28 cellular contexts compared by ENCODE assay signal in genomic region chr14:56995010-56995409, GRCh38.
DNase-seq lines count a peak whose midpoint lies in the region; ATAC-seq, FAIRE-seq and TF ChIP-seq lines count a peak whose summit lies in the region.
"Had no signal": no experiment of that assay in that cellular context is flagged by ENCODE, and none has a peak within 500 bp of the region (broad histone marks: within the 10 kb centered on the region; RNA-seq: fewer than 3 reads in every experiment).

No MANE protein-coding gene starts in this region.

- H3K4me2 ChIP-seq in GM23338 (no peak overlapping the region), K562 (ENCODE audit: insufficient read depth, low read length) (no peak overlapping the region)
- H3K4me2 ChIP-seq: BLaER1 treated with 17β-estradiol and CSF1 and Interleukin-3, amounts not matched to agents 10 nM and 100 nM had no signal

- peaks cover 26% of the 10 kb centered on the region for H3K4me1 Mint-ChIP-seq in GM23338
- H3K4me1 Mint-ChIP-seq in naive thymus-derived CD4-positive, alpha-beta T cell, result no peaks in the 10 kb centered on the region
- H3K4me1 Mint-ChIP-seq: IgD-negative memory B cell had no signal

- no TSS peak for BruUV-seq in K562 (replicated peaks; lab: Mats Ljungman, UMichigan)

- peaks cover 2% of the 10 kb centered on the region for H3K27me3 Mint-ChIP-seq in GM23338 (ENCODE audit: insufficient read depth, low read depth, poor library complexity)
- H3K27me3 Mint-ChIP-seq in naive thymus-derived CD4-positive, alpha-beta T cell, result peaks cover 0 to 19% (median 0%) of the 10 kb centered on the region in 5 donors
- H3K27me3 Mint-ChIP-seq: IgD-negative memory B cell had no signal

- DNase-seq in GM23338 (ENCODE audit: low spot score) (no peak), K562 (ENCODE audit: extremely low read depth in 1 of 4, low spot score in 3 of 4) (no peak), left lung (no peak), coronary artery (ENCODE audit: low spot score) (no peak)
- DNase-seq in naive thymus-derived CD4-positive, alpha-beta T cell, result no peak
- DNase-seq: Calu3; CD8-positive, alpha-beta T cell; DMS153; GDM1; H9; Kasumi-1; MG63; NCI-H1092; NCI-H1436; NCI-H187 treated with DMSO at 0.1 percent for 48 hours; NCI-H2227 treated with DMSO at 0.1 percent for 48 hours; NCI-H510A treated with DMSO at 0.1 percent for 48 hours; NCI-H774; NK-92 treated with Interleukin-12 subunit alpha and Interleukin-12 subunit beta, amount 100 ng/mL, for 24 hours had no signal

- CTCF ChIA-PET in K562 (lab: Yijun Ruan, JAX; ENCODE audit: low intra/inter-chr PET ratio), result no interaction called here
- CTCF ChIA-PET in naive thymus-derived CD4-positive, alpha-beta T cell (lab: Charles Lee), result no interaction called here

- H3K9ac ChIP-seq in K562 (ENCODE audit: insufficient read depth in 1 of 2, low read depth in 2 of 2, low read length in 2 of 2), result no peak overlapping the region
- H3K9ac ChIP-seq: BLaER1 treated with 17β-estradiol and CSF1 and Interleukin-3, amounts not matched to agents 10 nM and 100 nM had no signal

- no peaks in the 10 kb centered on the region for H4K20me1 ChIP-seq in GM23338 (replicated peaks; ENCODE audit: insufficient read depth)
- no peaks in the 10 kb centered on the region for H4K20me1 ChIP-seq in K562 (replicated peaks; ENCODE audit: control insufficient read depth, insufficient read depth, low read length)
- H4K20me1 ChIP-seq: BLaER1 treated with 17β-estradiol and CSF1 and Interleukin-3, amounts not matched to agents 10 nM and 100 nM had no signal

- H3K4me1 ChIP-seq in GM23338 (ENCODE audit: insufficient read depth) (peaks cover 27% of the 10 kb centered on the region), K562 (replicated peaks in 1 of 2; ENCODE audit: control insufficient read depth in 2 of 2, insufficient read depth in 2 of 2, low read length in 2 of 2) (peaks cover 0 to 5% of the 10 kb centered on the region in 2 experiments; a peak in 2 of 5 replicates), left lung (no peaks in the 10 kb centered on the region)
- no peaks in the 10 kb centered on the region for H3K4me1 ChIP-seq in naive thymus-derived CD4-positive, alpha-beta T cell (ENCODE audit: control insufficient read depth in 2 of 2, insufficient read depth in 2 of 2, low read length in 2 of 2)
- H3K4me1 ChIP-seq: BLaER1 treated with 17β-estradiol and CSF1 and Interleukin-3, amounts not matched to agents 10 nM and 100 nM; SJSA1 had no signal

- peaks cover 11% of the 10 kb centered on the region; the same call in 2 of the 3 replicates for H3K36me3 Mint-ChIP-seq in GM23338 (ENCODE audit: low read depth)
- no peaks in the 10 kb centered on the region for H3K36me3 Mint-ChIP-seq in naive thymus-derived CD4-positive, alpha-beta T cell
- H3K36me3 Mint-ChIP-seq: CD8-positive, alpha-beta T cell; IgD-negative memory B cell had no signal

- peaks cover 5% of the 10 kb centered on the region for H3K9me2 ChIP-seq in GM23338 (ENCODE audit: insufficient read depth)

- ATAC-seq in GM23338 (no peak), K562 (no peak), left lung (peak; percentile 72), HG03342 (IDR thresholded peaks at IDR 0.05; ENCODE audit: unreplicated experiment) (no peak), HG02610 (IDR thresholded peaks at IDR 0.05; ENCODE audit: unreplicated experiment) (no peak)
- no peak for ATAC-seq in naive thymus-derived CD4-positive, alpha-beta T cell
- ATAC-seq: CD8-positive, alpha-beta T cell; Right ventricle myocardium inferior had no signal

- in situ Hi-C loops in K562 (cut with MboI), result no loop called here

- no peak for FAIRE-seq in K562 (lab: Jason Lieb, UNC)
- FAIRE-seq: GM18507, RCC 7860 had no signal

- TF ChIP-seq RAD21 in Ishikawa (IDR thresholded peaks at IDR 0.05; ENCODE audit: low read depth), result no peak
- no peak for TF ChIP-seq RAD21 in K562 (CRISPR knock-in tag; conservative IDR thresholded peaks at IDR 0.05 in 1 of 2, IDR thresholded peaks at IDR 0.05 in 1 of 2)

- no peak for TF ChIP-seq CTCF in GM23338 (conservative IDR thresholded peaks at IDR 0.05; ENCODE audit: low read depth in 2 of 2)
- TF ChIP-seq CTCF in K562 (IDR thresholded peaks at IDR 0.05 in 2 of 3, conservative IDR thresholded peaks at IDR 0.05 in 1 of 3; ENCODE audit: insufficient read depth in 2 of 3, low read depth in 1 of 3, low read length in 3 of 3), result no peak
- no peak for TF ChIP-seq CTCF in left lung (IDR thresholded peaks at IDR 0.05)
- TF ChIP-seq CTCF in coronary artery (IDR thresholded peaks at IDR 0.05), result no peak

- H3K79me2 ChIP-seq in GM23338 (replicated peaks; ENCODE audit: insufficient read depth), result no peaks in the 10 kb centered on the region
- H3K79me2 ChIP-seq in K562 (ENCODE audit: control insufficient read depth, insufficient read depth, low read length), result peaks cover 12% of the 10 kb centered on the region

- TF ChIP-seq POLR2A in K562 (conservative IDR thresholded peaks at IDR 0.05), result no peak

- no peaks in the 10 kb centered on the region for H3K27me3 ChIP-seq in GM23338 (ENCODE audit: insufficient read depth)
- no peaks in the 10 kb centered on the region for H3K27me3 ChIP-seq in K562 (ENCODE audit: control insufficient read depth in 2 of 2, insufficient read depth in 2 of 2, low read length in 2 of 2)
- H3K27me3 ChIP-seq in left lung, result no peaks in the 10 kb centered on the region
- H3K27me3 ChIP-seq in naive thymus-derived CD4-positive, alpha-beta T cell (ENCODE audit: control insufficient read depth in 2 of 2, insufficient read depth in 2 of 2, low read length in 2 of 2), result no peaks in the 10 kb centered on the region
- H3K27me3 ChIP-seq: BLaER1 treated with 17β-estradiol and CSF1 and Interleukin-3, amounts not matched to agents 10 nM and 100 nM; MG63; SJSA1 had no signal

- H3K4me3 Mint-ChIP-seq in GM23338, result no peak overlapping the region
- H3K4me3 Mint-ChIP-seq in naive thymus-derived CD4-positive, alpha-beta T cell, result no peak overlapping the region
- H3K4me3 Mint-ChIP-seq: CD8-positive, alpha-beta T cell; H9; IgD-negative memory B cell had no signal

- POLR2A ChIA-PET in K562 (lab: Yijun Ruan, JAX), result no interaction called here
- POLR2A ChIA-PET in naive thymus-derived CD4-positive, alpha-beta T cell (lab: Charles Lee), result no interaction called here

- H3K9me3 ChIP-seq in K562 (replicated peaks; ENCODE audit: control insufficient read depth, insufficient read depth, low read depth, low read length) (peaks cover 6% of the 10 kb centered on the region), left lung (peaks cover 0 to 10% of the 10 kb centered on the region in 2 donors)
- H3K9me3 ChIP-seq in naive thymus-derived CD4-positive, alpha-beta T cell (ENCODE audit: control insufficient read depth in 2 of 3, low read length in 3 of 3), result no peaks in the 10 kb centered on the region
- H3K9me3 ChIP-seq: MG63, SJSA1 had no signal

- H3F3A ChIP-seq in GM23338 (replicated peaks; ENCODE audit: low read depth), result no peaks in the 10 kb centered on the region

- H3K4me3 ChIP-seq in GM23338, result no peak overlapping the region
- H3K4me3 ChIP-seq in K562, result no peak overlapping the region
- no peak overlapping the region for H3K4me3 ChIP-seq in left lung
- H3K4me3 ChIP-seq in coronary artery, result no peak overlapping the region
- H3K4me3 ChIP-seq in naive thymus-derived CD4-positive, alpha-beta T cell (ENCODE audit: low read length), result no peak overlapping the region
- H3K4me3 ChIP-seq: BLaER1 treated with 17β-estradiol and CSF1 and Interleukin-3, amounts not matched to agents 10 nM and 100 nM; MG63; SJSA1 had no signal

- H3K27ac ChIP-seq in GM23338 (ENCODE audit: low read depth) (no peak overlapping the region), K562 (ENCODE audit: extremely low read depth, low read depth, low read length) (no peak overlapping the region), left lung (no peak overlapping the region), coronary artery (no peak overlapping the region)
- no peak overlapping the region for H3K27ac ChIP-seq in naive thymus-derived CD4-positive, alpha-beta T cell (ENCODE audit: low read depth, low read length)
- H3K27ac ChIP-seq: BLaER1 treated with 17β-estradiol and CSF1 and Interleukin-3, amounts not matched to agents 10 nM and 100 nM; SJSA1 had no signal

- no peak overlapping the region; the same call in 1 of the 2 replicates for H3K27ac Mint-ChIP-seq in GM23338
- no peak overlapping the region for H3K27ac Mint-ChIP-seq in naive thymus-derived CD4-positive, alpha-beta T cell
- H3K27ac Mint-ChIP-seq: CD8-positive, alpha-beta T cell had no signal

- no peaks in the 10 kb centered on the region for H3K36me3 ChIP-seq in GM23338 (ENCODE audit: insufficient read depth)
- H3K36me3 ChIP-seq in K562 (ENCODE audit: control insufficient read depth, insufficient read depth, low read length), result 0 out of 3 replicates have a peak, but pooled peaks cover 4% of the 10 kb centered on the region
- no peaks in the 10 kb centered on the region for H3K36me3 ChIP-seq in left lung
- no peaks in the 10 kb centered on the region for H3K36me3 ChIP-seq in naive thymus-derived CD4-positive, alpha-beta T cell (ENCODE audit: control insufficient read depth in 2 of 3, insufficient read depth in 3 of 3, low read length in 3 of 3)
- H3K36me3 ChIP-seq: BLaER1 treated with 17β-estradiol and CSF1 and Interleukin-3, amounts not matched to agents 10 nM and 100 nM; MG63; SJSA1 had no signal

- 62% methylated on average over 2 of the region's 2 CpGs for WGBS in K562 (ENCODE audit: insufficient coverage, low coverage, missing lambda C conversion rate)

- no peaks in the 10 kb centered on the region for H3K9me1 ChIP-seq in K562 (ENCODE audit: control insufficient read depth, insufficient read depth, low read length)

- no peak for TF ChIP-seq EP300 in Ishikawa (IDR thresholded peaks at IDR 0.05; ENCODE audit: borderline replicate concordance)
- TF ChIP-seq EP300 in K562 (IDR thresholded peaks at IDR 0.05; ENCODE audit: low read length), result no peak

- peaks cover 11% of the 10 kb centered on the region for H3K9me3 Mint-ChIP-seq in GM23338
- H3K9me3 Mint-ChIP-seq in naive thymus-derived CD4-positive, alpha-beta T cell, result peaks cover 0 to 6% (median 4%) of the 10 kb centered on the region in 11 donors
- H3K9me3 Mint-ChIP-seq: CD8-positive, alpha-beta T cell had no signal

- intact Hi-C loops in K562 (cut with micrococcal nuclease) (no loop called here), left lung (cut with DNase I) (no loop called here)
- intact Hi-C loops in naive thymus-derived CD4-positive, alpha-beta T cell (cut with micrococcal nuclease), result no loop called here

- H2AFZ ChIP-seq in GM23338, result peak overlapping the region; percentile 49
- H2AFZ ChIP-seq in K562 (ENCODE audit: low read depth, low read length), result peak overlapping the region; percentile 70

TF ChIP-seq in Ishikawa, 13 proteins besides CTCF, POLR2A, EP300 and RAD21:
- TF ChIP-seq ZBTB7A (IDR thresholded peaks at IDR 0.05; ENCODE audit: low read depth), result no peak
- 0 out of 2 replicates have a peak, but pooled peaks have one; percentile 13 for TF ChIP-seq CEBPB (IDR thresholded peaks at IDR 0.05)

TF ChIP-seq in K562, 482 proteins besides CTCF, POLR2A, EP300 and RAD21 (continues in another document):
- TF ChIP-seq HDAC3 (IDR thresholded peaks at IDR 0.05; ENCODE audit: borderline replicate concordance, partially characterized antibody) (no peak), FOXA3 (CRISPR knock-in tag; conservative IDR thresholded peaks at IDR 0.05 in 1 of 2, IDR thresholded peaks at IDR 0.05 in 1 of 2) (no peak), ZNF347 (CRISPR knock-in tag; IDR thresholded peaks at IDR 0.05; ENCODE audit: low read depth) (no peak), ZNF766 (CRISPR knock-in tag; conservative IDR thresholded peaks at IDR 0.05) (no peak), PCBP2 (IDR thresholded peaks at IDR 0.05; ENCODE audit: low read depth, low read length, poor library complexity, severe bottlenecking) (no peak)
